8 cellular contexts compared by ENCODE assay signal in genomic region chr22:17158176-17158567, GRCh38. TPM values are rescaled to one million over a fixed set of nuclear protein-coding genes. Genes with fewer than 3 reads are reported as not detected.
DNase-seq lines count a peak whose midpoint lies in the region; ATAC-seq and TF ChIP-seq lines count a peak whose summit lies in the region.

No MANE protein-coding gene starts in this region.

- peak overlapping the region; percentile 53 for H3K27ac Mint-ChIP-seq in Caco-2 (ENCODE audit: unreplicated experiment)

- peak overlapping the region; percentile 97 for H3K4me3 ChIP-seq in Caco-2 (ENCODE audit: low read depth, low read length)
- H3K4me3 ChIP-seq in Peyer's patch, result peak overlapping the region; percentile 73 to 93 (median 81)
- H3K4me3 ChIP-seq in ovary, result peak overlapping the region; percentile 77

- peak overlapping the region; percentile 84 to 95 (median 86) for H3K27ac ChIP-seq in Peyer's patch
- H3K27ac ChIP-seq in epithelial cell of prostate, result peak overlapping the region; percentile 77
- peak overlapping the region in 1 of 2 donors; percentile 93 for H3K27ac ChIP-seq in ovary

- 32 to 40% (median 33%) methylated on average over 17 of the region's 17 CpGs for WGBS in ovary, 3 donors

- intact Hi-C loops in Caco-2 (cut with micrococcal nuclease; ENCODE audit: unreplicated experiment), result loop anchor here (1.0 kb wide), 1 partner anchor 37 kb away; the partner anchor contains the start of gene TMEM121B
- intact Hi-C loops in ovary (cut with DNase I), result loop anchor here in 1 of 4 donors (10.0 kb wide), 1 partner anchor 73 kb away; the partner anchor contains the start of gene IL17RA

- peaks cover 28% of the 10 kb centered on the region for H3K36me3 Mint-ChIP-seq in Caco-2 (ENCODE audit: insufficient read depth, unreplicated experiment)

- TF ChIP-seq CTCF in Caco-2 (IDR thresholded peaks at IDR 0.05; ENCODE audit: insufficient read depth in 1 of 2, low read depth in 1 of 2, low read length in 1 of 2, severe bottlenecking in 1 of 2, unreplicated experiment in 1 of 2), result no peak
- no peak for TF ChIP-seq CTCF in Peyer's patch (IDR thresholded peaks at IDR 0.05)
- no peak for TF ChIP-seq CTCF in ovary (IDR thresholded peaks at IDR 0.05)

- H3K4me1 ChIP-seq in Caco-2 (0 out of 2 replicates have a peak, but pooled peaks cover 3% of the 10 kb centered on the region), Peyer's patch (peaks cover 0 to 25% (median 0%) of the 10 kb centered on the region in 4 donors), ovary (ENCODE audit: insufficient read depth) (peaks cover 14% of the 10 kb centered on the region)

- no peaks in the 10 kb centered on the region for H3K9me3 Mint-ChIP-seq in Caco-2 (ENCODE audit: unreplicated experiment)

- H3K9me3 ChIP-seq in Caco-2 (no peaks in the 10 kb centered on the region), Peyer's patch (no peaks in the 10 kb centered on the region), ovary (no peaks in the 10 kb centered on the region)

- CTCF ChIA-PET in Caco-2 (lab: Charles Lee), result interaction anchor here (1.0 to 2.5 kb wide), 2 partner anchors 11 to 13 kb away, joined by 3 to 21 read pairs; no protein-coding TSS in a partner anchor

- H3K36me3 ChIP-seq in Caco-2 (ENCODE audit: control insufficient read depth, insufficient read depth, low read length) (0 out of 2 replicates have a peak, but pooled peaks cover 1% of the 10 kb centered on the region), Peyer's patch (no peaks in the 10 kb centered on the region), ovary (no peaks in the 10 kb centered on the region)

- H3K27me3 ChIP-seq in Caco-2 (replicated peaks; ENCODE audit: control insufficient read depth, insufficient read depth, low read length) (no peaks in the 10 kb centered on the region), Peyer's patch (no peaks in the 10 kb centered on the region), ovary (no peaks in the 10 kb centered on the region)

- H3K27me3 Mint-ChIP-seq in Caco-2 (ENCODE audit: insufficient read depth, unreplicated experiment), result no peaks in the 10 kb centered on the region

- TF ChIP-seq EP300 in ovary (IDR thresholded peaks at IDR 0.05), result no peak

- ATAC-seq in GM19035 (IDR thresholded peaks at IDR 0.05; ENCODE audit: unreplicated experiment), result no peak
- no peak for ATAC-seq in GM19455 (IDR thresholded peaks at IDR 0.05; ENCODE audit: unreplicated experiment)

- H3K4me1 Mint-ChIP-seq in Caco-2 (ENCODE audit: low read depth, unreplicated experiment), result no peaks in the 10 kb centered on the region

- no peak for TF ChIP-seq POLR2A in Peyer's patch (IDR thresholded peaks at IDR 0.05)
- TF ChIP-seq POLR2A in ovary (IDR thresholded peaks at IDR 0.05), result no peak

- POLR2A ChIA-PET in Caco-2 (lab: Charles Lee), result interaction anchor here (0.7 to 1.6 kb wide), 2 partner anchors 11 to 14 kb away, joined by 3 to 4 read pairs; no protein-coding TSS in a partner anchor

- peak overlapping the region; percentile 86 for H3K4me3 Mint-ChIP-seq in Caco-2 (ENCODE audit: unreplicated experiment)

- BruUV-seq in Caco-2 (replicated peaks; lab: Mats Ljungman, UMichigan), result no TSS peak

- DNase-seq in Caco-2 (no peak), Peyer's patch (no peak), epithelial cell of prostate (ENCODE audit: low read depth, low spot score) (no peak), ovary (no peak), hippocampal formation (lab: John Stamatoyannopoulos, UW) (no peak), NCI-H446 treated with DMSO at 0.1 percent for 48 hours (lab: John Stamatoyannopoulos, UW) (no peak)

RNA-seq across cellular contexts. Expression of gene HDHD5, which starts 0.9 kb away (rescaled TPM):
- total RNA-seq in Caco-2 (2022), result 57.0 and 63.7 TPM in 2 replicates
- 10 to 100 TPM; 15.7 to 42.0 (median 31.0) TPM for total RNA-seq in Peyer's patch
- 10 to 100 TPM; 17.2 to 29.5 (median 24.5) TPM for total RNA-seq in ovary
- polyA plus RNA-seq in ovary, result 10 to 100 TPM in 1 of 2 donors, 1 to 10 TPM in 1; 8.9 to 23.4 TPM

RNA-seq across cellular contexts. Expression of gene TMEM121B, which starts 37.0 kb away (rescaled TPM):
- total RNA-seq in Caco-2 (2022) (0.49 and 0.82 TPM in 2 replicates), Peyer's patch (under 1 TPM in 3 of 4 donors, not detected in 1; 0.18 to 0.76 (median 0.40) TPM), ovary (1 to 10 TPM in 1 of 7 donors, under 1 TPM in 6; 0.12 to 1.1 (median 0.53) TPM)
- polyA plus RNA-seq in ovary, result under 1 TPM; 0.17 to 0.67 TPM
